8 cellular contexts compared by ENCODE assay signal in genomic region chr20:36951198-36951976, GRCh38. TPM values are rescaled to one million over a fixed set of nuclear protein-coding genes. Genes with fewer than 3 reads are reported as not detected.
DNase-seq lines count a peak whose midpoint lies in the region; ATAC-seq and TF ChIP-seq lines count a peak whose summit lies in the region.

SAMHD1 (minus strand) TSS chr20:36951708; CDS start chr20:36951643, 65 bp downstream.

- TF ChIP-seq CTCF in GM12864 (IDR thresholded peaks at IDR 0.05; ENCODE audit: low read depth, low read length, missing control alignments), result no peak
- TF ChIP-seq CTCF in cardiac muscle cell (IDR thresholded peaks at IDR 0.05; ENCODE audit: low read depth, low read length), result no peak
- TF ChIP-seq CTCF in transverse colon (IDR thresholded peaks at IDR 0.05), result peak in 3 of 5 experiments; percentile 14 to 51 (median 23)

- TF ChIP-seq EP300 in transverse colon (IDR thresholded peaks at IDR 0.05; ENCODE audit: low read depth), result no peak

- H3K36me3 Mint-ChIP-seq in activated naive CD8-positive, alpha-beta T cell treated with anti-CD3 and anti-CD28 coated beads, Interleukin-2, amount 50 U/mL, for 24 hours (ENCODE audit: low read depth), result peaks cover 9% of the 10 kb centered on the region

- DNase-seq in GM12864 (ENCODE audit: low read depth) (peak; percentile 98), NCI-H1417 (lab: John Stamatoyannopoulos, UW) (peak; percentile 98 to 99 (median 98)), SW 1271 (lab: John Stamatoyannopoulos, UW) (peak; percentile 100), cardiac muscle cell (ENCODE audit: low read depth in 1 of 2, low spot score in 1 of 2) (peak; percentile 98 to 99), trophoblast cell (peak; percentile 99), transverse colon (peak; percentile 97)
- peak; percentile 93 for DNase-seq in activated naive CD8-positive, alpha-beta T cell treated with anti-CD3 and anti-CD28 coated beads, Interleukin-2, amount 50 U/mL, for 24 hours

- H3K79me1 ChIP-seq in trophoblast cell (ENCODE audit: low read length), result no peaks in the 10 kb centered on the region

- peak within 1 kb of the TSS; percentile 83 for H3K9ac ChIP-seq in trophoblast cell (ENCODE audit: low read length)

- no peak within 1 kb of the TSS for H3K18ac ChIP-seq in trophoblast cell (ENCODE audit: low read length)

- peak within 1 kb of the TSS; percentile 59 for H3K4me3 ChIP-seq in GM12864 (ENCODE audit: low read depth, low read length)
- H3K4me3 ChIP-seq in cardiac muscle cell, result peak within 1 kb of the TSS; percentile 43
- peak within 1 kb of the TSS; percentile 80 for H3K4me3 ChIP-seq in trophoblast cell (ENCODE audit: low read depth, low read length)
- peak within 1 kb of the TSS; percentile 58 to 95 (median 80) for H3K4me3 ChIP-seq in transverse colon

- H3K4ac ChIP-seq in trophoblast cell (ENCODE audit: low read depth, low read length), result no peak within 1 kb of the TSS

- peak; percentile 90 for ATAC-seq in HG02642 (IDR thresholded peaks at IDR 0.05; ENCODE audit: poor library complexity, unreplicated experiment)
- peak; percentile 98 for ATAC-seq in activated naive CD8-positive, alpha-beta T cell treated with anti-CD3 and anti-CD28 coated beads, Interleukin-2, amount 50 U/mL, for 24 hours

- H3K14ac ChIP-seq in trophoblast cell (ENCODE audit: low read length), result no peak within 1 kb of the TSS

- no peaks in the 10 kb centered on the region for H3K9me3 Mint-ChIP-seq in activated naive CD8-positive, alpha-beta T cell treated with anti-CD3 and anti-CD28 coated beads, Interleukin-2, amount 50 U/mL, for 24 hours

- H2AFZ ChIP-seq in trophoblast cell (ENCODE audit: insufficient read depth, low read length, poor library complexity), result peak within 1 kb of the TSS; percentile 89

- peaks cover 22% of the 10 kb centered on the region for H3K27me3 ChIP-seq in cardiac muscle cell
- peaks cover 10% of the 10 kb centered on the region for H3K27me3 ChIP-seq in trophoblast cell (ENCODE audit: insufficient read depth, low read length)
- H3K27me3 ChIP-seq in transverse colon, result no peaks in the 10 kb centered on the region

- no peak within 1 kb of the TSS for H2AK5ac ChIP-seq in trophoblast cell (ENCODE audit: low read length)

- H3K4me1 ChIP-seq in cardiac muscle cell (ENCODE audit: low read depth) (no peaks in the 10 kb centered on the region), trophoblast cell (ENCODE audit: control insufficient read depth in 1 of 2, insufficient read depth in 2 of 2, low read length in 2 of 2) (peaks cover 0 to 10% of the 10 kb centered on the region in 2 experiments), transverse colon (peaks cover 6 to 45% (median 16%) of the 10 kb centered on the region in 4 donors)

- no peak within 1 kb of the TSS for H2BK12ac ChIP-seq in trophoblast cell (ENCODE audit: low read length)

- in situ Hi-C loops in transverse colon (cut with MboI; ENCODE audit: low pct_ligation_motif_present in 1 of 4, low pct_unique_long_range_greater_than_20kb in 1 of 4, low sequenced_read_pairs in 3 of 4), result no loop called here

- H3K23ac ChIP-seq in trophoblast cell (ENCODE audit: low read length), result no peak within 1 kb of the TSS

- peak; percentile 84 for TF ChIP-seq POLR2A in transverse colon (IDR thresholded peaks at IDR 0.05)

- WGBS in trophoblast cell (ENCODE audit: extremely low coverage, insufficient coverage, insufficient read length), result no CpG with 5 or more reads among the region's 66 CpGs
- 0 to 1% methylated on average over 5 to 48 of the region's 66 CpGs for WGBS in transverse colon (ENCODE audit: low coverage in 1 of 2), 2 donors

- peak within 1 kb of the TSS; percentile 46 for H3K27ac ChIP-seq in cardiac muscle cell
- H3K27ac ChIP-seq in trophoblast cell (ENCODE audit: low read depth, low read length), result no peak within 1 kb of the TSS
- H3K27ac ChIP-seq in transverse colon, result peak within 1 kb of the TSS; percentile 90 to 97 (median 91)

- H3K36me3 ChIP-seq in cardiac muscle cell (no peaks in the 10 kb centered on the region), trophoblast cell (ENCODE audit: control insufficient read depth in 1 of 2, insufficient read depth in 2 of 2, low read length in 2 of 2) (no peaks in the 10 kb centered on the region), transverse colon (no peaks in the 10 kb centered on the region)

- no peaks in the 10 kb centered on the region for H3K27me3 Mint-ChIP-seq in activated naive CD8-positive, alpha-beta T cell treated with anti-CD3 and anti-CD28 coated beads, Interleukin-2, amount 50 U/mL, for 24 hours

- H4K91ac ChIP-seq in trophoblast cell (ENCODE audit: low read depth, low read length), result peak within 1 kb of the TSS; percentile 22

- peak within 1 kb of the TSS; percentile 100 for H3K4me2 ChIP-seq in trophoblast cell (ENCODE audit: low read length)

- H3K4me3 Mint-ChIP-seq in activated naive CD8-positive, alpha-beta T cell treated with anti-CD3 and anti-CD28 coated beads, Interleukin-2, amount 50 U/mL, for 24 hours, result peak within 1 kb of the TSS; percentile 95

- no peak within 1 kb of the TSS for H2BK120ac ChIP-seq in trophoblast cell (ENCODE audit: insufficient read depth, low read length, poor library complexity)

- H4K12ac ChIP-seq in trophoblast cell (ENCODE audit: low read depth, low read length), result peak within 1 kb of the TSS; percentile 48

- H3K4me1 Mint-ChIP-seq in activated naive CD8-positive, alpha-beta T cell treated with anti-CD3 and anti-CD28 coated beads, Interleukin-2, amount 50 U/mL, for 24 hours, result peaks cover 62% of the 10 kb centered on the region

- peak within 1 kb of the TSS; percentile 91 for H3K27ac Mint-ChIP-seq in activated naive CD8-positive, alpha-beta T cell treated with anti-CD3 and anti-CD28 coated beads, Interleukin-2, amount 50 U/mL, for 24 hours

- H4K8ac ChIP-seq in trophoblast cell (ENCODE audit: low read depth, low read length), result peak within 1 kb of the TSS; percentile 85

- H3K79me2 ChIP-seq in trophoblast cell (ENCODE audit: control insufficient read depth, insufficient read depth, low read length, poor library complexity), result no peaks in the 10 kb centered on the region

- no peak within 1 kb of the TSS for H2BK5ac ChIP-seq in trophoblast cell (ENCODE audit: low read depth, low read length, poor library complexity)

- intact Hi-C loops in transverse colon (cut with DNase I; ENCODE audit: low total_unique reads), result no loop called here

- no peaks in the 10 kb centered on the region for H3K9me3 ChIP-seq in cardiac muscle cell (ENCODE audit: low read depth)
- no peaks in the 10 kb centered on the region for H3K9me3 ChIP-seq in trophoblast cell (ENCODE audit: insufficient read depth, low read depth, low read length)
- H3K9me3 ChIP-seq in transverse colon, result no peaks in the 10 kb centered on the region

RNA-seq across cellular contexts. Expression of gene SAMHD1, which starts in this region (rescaled TPM):
- total RNA-seq in cardiac muscle cell (7.3 and 11.2 TPM in 2 replicates), transverse colon (10 to 100 TPM; 40.6 to 96.9 (median 70.6) TPM)
- 10.3 and 10.4 TPM in 2 replicates for polyA plus RNA-seq in cardiac muscle cell
- polyA plus RNA-seq in trophoblast cell (2013), result 1.9 and 2.1 TPM in 2 replicates

Comparison
In these comparisons a context has a peak if more than half of its experiments do, and no peak if none do; other contexts are left out.
1. CTCF ChIP-seq: peak in transverse colon (3 of 5); none in GM12864 (single experiment) and cardiac muscle cell (single experiment).
2. Peak in every context shown above with its lines, with median percentiles within 50 percentile points of each other: DNase-seq and H3K4me3 ChIP-seq.